ENCODE assay signal across 2 cellular contexts in the genomic region with DNA sequence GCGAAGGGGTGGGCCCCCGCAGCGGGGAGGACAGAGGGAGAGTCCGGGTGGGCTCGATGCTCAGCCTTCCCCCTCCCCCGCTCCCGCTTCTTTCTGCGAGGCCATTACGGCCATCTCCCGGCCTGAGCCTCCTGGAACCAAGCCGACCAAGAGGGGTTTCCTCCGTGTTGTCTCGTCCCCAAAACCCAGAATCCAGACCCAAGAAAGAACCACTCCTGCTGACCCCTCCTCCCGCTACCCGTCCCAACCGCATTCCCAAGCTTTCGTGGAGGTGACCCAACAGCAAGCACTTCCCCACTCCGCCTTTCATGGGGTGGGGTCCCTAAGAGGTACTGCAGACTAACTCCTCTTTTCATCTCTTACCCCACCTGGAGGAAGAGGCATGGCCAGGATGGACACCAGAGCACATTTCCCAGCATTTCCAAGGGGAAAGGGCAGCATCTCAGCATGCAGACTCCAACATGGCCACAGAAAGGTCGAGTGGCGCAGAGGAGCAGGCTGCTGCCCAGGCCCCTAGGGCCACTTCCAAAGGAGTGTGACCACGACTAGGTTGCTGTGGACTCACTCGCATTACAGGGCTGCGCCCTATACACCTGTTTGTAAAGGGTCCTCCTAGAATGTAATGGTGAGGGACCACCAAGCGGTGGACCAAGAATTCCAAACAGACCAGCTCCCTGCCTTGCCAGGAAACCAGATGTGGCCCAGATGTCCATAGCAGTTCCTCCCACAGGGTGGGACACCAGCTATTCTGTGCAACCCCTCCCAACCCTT.
TF ChIP-seq lines count a peak whose summit lies in the region.

No MANE protein-coding gene starts in this region.

TF ChIP-seq in GM12891, 5 proteins besides CTCF, POLR2A, EP300 and RAD21:
- TF ChIP-seq POU2F2 (IDR thresholded peaks at IDR 0.05; ENCODE audit: low read depth, low read length), result no peak
- TF ChIP-seq POLR2AphosphoS5 (IDR thresholded peaks at IDR 0.05; ENCODE audit: low read depth, low read length), result no peak
- TF ChIP-seq PAX5 (IDR thresholded peaks at IDR 0.05; ENCODE audit: insufficient read depth, low read length, severe bottlenecking), result no peak
- TF ChIP-seq SPI1 (IDR thresholded peaks at IDR 0.05; ENCODE audit: low read depth, low read length), result peak; percentile 24
- no peak for TF ChIP-seq TAF1 (IDR thresholded peaks at IDR 0.05; ENCODE audit: low read depth, low read length)

TF ChIP-seq in GM12878, 131 proteins besides CTCF, POLR2A, EP300 and RAD21:
- no peak for TF ChIP-seq HCFC1 (IDR thresholded peaks at IDR 0.05; ENCODE audit: low read length)
- TF ChIP-seq MTA3 (IDR thresholded peaks at IDR 0.05; ENCODE audit: borderline replicate concordance, low read length), result no peak
- TF ChIP-seq YY1 (IDR thresholded peaks at IDR 0.05; ENCODE audit: low read depth, low read length), result peak; percentile 55; the same call in 1 of the 2 replicates
- 0 out of 2 replicates have a peak, but pooled peaks have one; percentile 20 for TF ChIP-seq ATF7 (IDR thresholded peaks at IDR 0.05; ENCODE audit: low read depth)
- TF ChIP-seq MEF2A (IDR thresholded peaks at IDR 0.05; ENCODE audit: insufficient read depth, low read depth, low read length), result no peak
- TF ChIP-seq MYC (IDR thresholded peaks at IDR 0.05; ENCODE audit: insufficient read depth, insufficient read length, insufficient replicate concordance, low read length, severe bottlenecking), result no peak
- no peak for TF ChIP-seq ZNF24 (IDR thresholded peaks at IDR 0.05)
- no peak for TF ChIP-seq TARDBP (IDR thresholded peaks at IDR 0.05; ENCODE audit: borderline replicate concordance)
- peak; percentile 21; the same call in 1 of the 2 replicates for TF ChIP-seq SPI1 (IDR thresholded peaks at IDR 0.05; ENCODE audit: borderline replicate concordance, insufficient read depth, low read depth, low read length)
- TF ChIP-seq CHD4 (IDR thresholded peaks at IDR 0.05), result no peak
- peak; percentile 16; the same call in 1 of the 2 replicates for TF ChIP-seq CHD2 (IDR thresholded peaks at IDR 0.05; ENCODE audit: borderline replicate concordance, low read depth, low read length)
- TF ChIP-seq, protein P1, sequence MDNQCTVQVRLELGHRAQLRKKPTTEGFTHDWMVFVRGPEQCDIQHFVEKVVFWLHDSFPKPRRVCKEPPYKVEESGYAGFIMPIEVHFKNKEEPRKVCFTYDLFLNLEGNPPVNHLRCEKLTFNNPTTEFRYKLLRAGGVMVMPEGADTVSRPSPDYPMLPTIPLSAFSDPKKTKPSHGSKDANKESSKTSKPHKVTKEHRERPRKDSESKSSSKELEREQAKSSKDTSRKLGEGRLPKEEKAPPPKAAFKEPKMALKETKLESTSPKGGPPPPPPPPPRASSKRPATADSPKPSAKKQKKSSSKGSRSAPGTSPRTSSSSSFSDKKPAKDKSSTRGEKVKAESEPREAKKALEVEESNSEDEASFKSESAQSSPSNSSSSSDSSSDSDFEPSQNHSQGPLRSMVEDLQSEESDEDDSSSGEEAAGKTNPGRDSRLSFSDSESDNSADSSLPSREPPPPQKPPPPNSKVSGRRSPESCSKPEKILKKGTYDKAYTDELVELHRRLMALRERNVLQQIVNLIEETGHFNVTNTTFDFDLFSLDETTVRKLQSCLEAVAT (IDR thresholded peaks at IDR 0.05), result 0 out of 2 replicates have a peak, but pooled peaks have one; percentile 54
- TF ChIP-seq CREB1 (IDR thresholded peaks at IDR 0.05; ENCODE audit: low read depth), result no peak
- TF ChIP-seq CBX5 (IDR thresholded peaks at IDR 0.05; ENCODE audit: low read depth), result no peak
- no peak for TF ChIP-seq BMI1 (IDR thresholded peaks at IDR 0.05; ENCODE audit: borderline replicate concordance)
- TF ChIP-seq KLF5 (IDR thresholded peaks at IDR 0.05; ENCODE audit: partially characterized antibody), result no peak
- no peak for TF ChIP-seq RB1 (IDR thresholded peaks at IDR 0.05; ENCODE audit: borderline replicate concordance)
- TF ChIP-seq HDGF (IDR thresholded peaks at IDR 0.05), result peak; percentile 92
- TF ChIP-seq, protein P2, sequence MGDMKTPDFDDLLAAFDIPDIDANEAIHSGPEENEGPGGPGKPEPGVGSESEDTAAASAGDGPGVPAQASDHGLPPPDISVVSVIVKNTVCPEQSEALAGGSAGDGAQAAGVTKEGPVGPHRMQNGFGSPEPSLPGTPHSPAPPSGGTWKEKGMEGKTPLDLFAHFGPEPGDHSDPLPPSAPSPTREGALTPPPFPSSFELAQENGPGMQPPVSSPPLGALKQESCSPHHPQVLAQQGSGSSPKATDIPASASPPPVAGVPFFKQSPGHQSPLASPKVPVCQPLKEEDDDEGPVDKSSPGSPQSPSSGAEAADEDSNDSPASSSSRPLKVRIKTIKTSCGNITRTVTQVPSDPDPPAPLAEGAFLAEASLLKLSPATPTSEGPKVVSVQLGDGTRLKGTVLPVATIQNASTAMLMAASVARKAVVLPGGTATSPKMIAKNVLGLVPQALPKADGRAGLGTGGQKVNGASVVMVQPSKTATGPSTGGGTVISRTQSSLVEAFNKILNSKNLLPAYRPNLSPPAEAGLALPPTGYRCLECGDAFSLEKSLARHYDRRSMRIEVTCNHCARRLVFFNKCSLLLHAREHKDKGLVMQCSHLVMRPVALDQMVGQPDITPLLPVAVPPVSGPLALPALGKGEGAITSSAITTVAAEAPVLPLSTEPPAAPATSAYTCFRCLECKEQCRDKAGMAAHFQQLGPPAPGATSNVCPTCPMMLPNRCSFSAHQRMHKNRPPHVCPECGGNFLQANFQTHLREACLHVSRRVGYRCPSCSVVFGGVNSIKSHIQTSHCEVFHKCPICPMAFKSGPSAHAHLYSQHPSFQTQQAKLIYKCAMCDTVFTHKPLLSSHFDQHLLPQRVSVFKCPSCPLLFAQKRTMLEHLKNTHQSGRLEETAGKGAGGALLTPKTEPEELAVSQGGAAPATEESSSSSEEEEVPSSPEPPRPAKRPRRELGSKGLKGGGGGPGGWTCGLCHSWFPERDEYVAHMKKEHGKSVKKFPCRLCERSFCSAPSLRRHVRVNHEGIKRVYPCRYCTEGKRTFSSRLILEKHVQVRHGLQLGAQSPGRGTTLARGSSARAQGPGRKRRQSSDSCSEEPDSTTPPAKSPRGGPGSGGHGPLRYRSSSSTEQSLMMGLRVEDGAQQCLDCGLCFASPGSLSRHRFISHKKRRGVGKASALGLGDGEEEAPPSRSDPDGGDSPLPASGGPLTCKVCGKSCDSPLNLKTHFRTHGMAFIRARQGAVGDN (IDR thresholded peaks at IDR 0.05), result no peak; the same call in 1 of the 2 replicates
- TF ChIP-seq ZSCAN29 (IDR thresholded peaks at IDR 0.05), result no peak
